ENCODE assay signal across 2 cellular contexts in genomic region chr1:114153051-114153620, GRCh38.
TF ChIP-seq lines count a peak whose summit lies in the region.

No MANE protein-coding gene starts in this region.

TF ChIP-seq in HEK293T, 16 proteins besides CTCF, POLR2A, EP300 and RAD21:
- TF ChIP-seq L3MBTL2 (conservative IDR thresholded peaks at IDR 0.05) = peak; percentile 71
- no peak for TF ChIP-seq CTBP1 (IDR thresholded peaks at IDR 0.05; ENCODE audit: borderline replicate concordance)

TF ChIP-seq in H1, 55 proteins besides CTCF, POLR2A, EP300 and RAD21:
- TF ChIP-seq, protein P1, sequence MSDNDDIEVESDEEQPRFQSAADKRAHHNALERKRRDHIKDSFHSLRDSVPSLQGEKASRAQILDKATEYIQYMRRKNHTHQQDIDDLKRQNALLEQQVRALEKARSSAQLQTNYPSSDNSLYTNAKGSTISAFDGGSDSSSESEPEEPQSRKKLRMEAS (IDR thresholded peaks at IDR 0.05) = peak; percentile 41; the same call in 1 of the 2 replicates
- TF ChIP-seq SUZ12 (IDR thresholded peaks at IDR 0.05; ENCODE audit: low read length) (peak; percentile 18; the same call in 1 of the 2 replicates), GABPA (IDR thresholded peaks at IDR 0.05; ENCODE audit: borderline replicate concordance, insufficient read depth, low read length) (no peak), CTBP2 (IDR thresholded peaks at IDR 0.05; ENCODE audit: borderline replicate concordance, insufficient read depth, insufficient read length, low read length) (no peak), GTF2F1 (IDR thresholded peaks at IDR 0.05; ENCODE audit: borderline replicate concordance, low read depth, low read length) (no peak), SAP30 (IDR thresholded peaks at IDR 0.05; ENCODE audit: insufficient read depth, insufficient replicate concordance, low read length) (peak; percentile 58), NRF1 (IDR thresholded peaks at IDR 0.05; ENCODE audit: low read depth, low read length) (no peak), RBBP5 (IDR thresholded peaks at IDR 0.05; ENCODE audit: borderline replicate concordance, low read depth, low read length) (no peak), KDM4A (IDR thresholded peaks at IDR 0.05; ENCODE audit: low read depth, low read length, severe bottlenecking) (peak; percentile 2), E2F6 (IDR thresholded peaks at IDR 0.05) (peak; percentile 56; the same call in 1 of the 2 replicates), TBP (IDR thresholded peaks at IDR 0.05; ENCODE audit: low read depth, low read length) (peak; percentile 7; the same call in 1 of the 2 replicates), CHD2 (IDR thresholded peaks at IDR 0.05; ENCODE audit: low read length) (no peak)
